1 cellular context compared by ENCODE assay signal in the genomic region with DNA sequence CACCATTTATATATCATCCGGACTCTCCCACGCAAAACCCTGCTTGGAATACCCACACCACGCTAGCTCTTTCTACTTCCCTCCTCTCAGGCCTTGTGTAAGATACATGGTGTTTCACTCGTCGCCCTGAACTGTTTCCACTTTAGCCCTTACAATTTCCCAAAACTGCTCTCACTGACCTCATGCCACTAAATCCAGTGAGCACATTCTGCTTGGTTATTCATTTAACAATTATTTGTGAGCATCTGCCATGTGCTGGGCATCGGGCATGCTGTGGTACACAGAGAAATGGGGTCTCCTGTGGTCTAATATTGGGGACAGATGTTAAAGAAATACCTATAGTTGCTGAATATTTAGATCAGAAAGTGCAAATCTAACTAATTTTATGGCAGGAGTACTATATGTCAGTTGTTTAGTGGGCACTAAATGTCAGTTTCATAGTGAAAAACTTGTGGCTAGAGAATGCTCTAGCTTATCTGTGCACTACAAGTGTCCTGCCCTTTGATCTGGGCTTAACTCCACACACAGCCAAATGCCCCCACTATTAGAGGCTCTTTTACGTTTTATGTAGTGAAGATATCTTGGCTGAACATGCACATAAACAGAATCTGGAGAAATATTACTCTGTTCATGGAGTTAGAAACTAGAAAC.
TF ChIP-seq lines count a peak whose summit lies in the region.

No MANE protein-coding gene starts in this region.

TF ChIP-seq in HepG2, 621 proteins besides CTCF, POLR2A, EP300 and RAD21 (continued from another document):
- TF ChIP-seq, protein P1, sequence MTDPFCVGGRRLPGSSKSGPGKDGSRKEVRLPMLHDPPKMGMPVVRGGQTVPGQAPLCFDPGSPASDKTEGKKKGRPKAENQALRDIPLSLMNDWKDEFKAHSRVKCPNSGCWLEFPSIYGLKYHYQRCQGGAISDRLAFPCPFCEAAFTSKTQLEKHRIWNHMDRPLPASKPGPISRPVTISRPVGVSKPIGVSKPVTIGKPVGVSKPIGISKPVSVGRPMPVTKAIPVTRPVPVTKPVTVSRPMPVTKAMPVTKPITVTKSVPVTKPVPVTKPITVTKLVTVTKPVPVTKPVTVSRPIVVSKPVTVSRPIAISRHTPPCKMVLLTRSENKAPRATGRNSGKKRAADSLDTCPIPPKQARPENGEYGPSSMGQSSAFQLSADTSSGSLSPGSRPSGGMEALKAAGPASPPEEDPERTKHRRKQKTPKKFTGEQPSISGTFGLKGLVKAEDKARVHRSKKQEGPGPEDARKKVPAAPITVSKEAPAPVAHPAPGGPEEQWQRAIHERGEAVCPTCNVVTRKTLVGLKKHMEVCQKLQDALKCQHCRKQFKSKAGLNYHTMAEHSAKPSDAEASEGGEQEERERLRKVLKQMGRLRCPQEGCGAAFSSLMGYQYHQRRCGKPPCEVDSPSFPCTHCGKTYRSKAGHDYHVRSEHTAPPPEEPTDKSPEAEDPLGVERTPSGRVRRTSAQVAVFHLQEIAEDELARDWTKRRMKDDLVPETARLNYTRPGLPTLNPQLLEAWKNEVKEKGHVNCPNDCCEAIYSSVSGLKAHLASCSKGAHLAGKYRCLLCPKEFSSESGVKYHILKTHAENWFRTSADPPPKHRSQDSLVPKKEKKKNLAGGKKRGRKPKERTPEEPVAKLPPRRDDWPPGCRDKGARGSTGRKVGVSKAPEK (CRISPR knock-in tag; IDR thresholded peaks at IDR 0.05; ENCODE audit: borderline replicate concordance): 0 out of 2 replicates have a peak, but pooled peaks have one; percentile 50
